ENCODE assay signal across 7 cellular contexts in the genomic region with DNA sequence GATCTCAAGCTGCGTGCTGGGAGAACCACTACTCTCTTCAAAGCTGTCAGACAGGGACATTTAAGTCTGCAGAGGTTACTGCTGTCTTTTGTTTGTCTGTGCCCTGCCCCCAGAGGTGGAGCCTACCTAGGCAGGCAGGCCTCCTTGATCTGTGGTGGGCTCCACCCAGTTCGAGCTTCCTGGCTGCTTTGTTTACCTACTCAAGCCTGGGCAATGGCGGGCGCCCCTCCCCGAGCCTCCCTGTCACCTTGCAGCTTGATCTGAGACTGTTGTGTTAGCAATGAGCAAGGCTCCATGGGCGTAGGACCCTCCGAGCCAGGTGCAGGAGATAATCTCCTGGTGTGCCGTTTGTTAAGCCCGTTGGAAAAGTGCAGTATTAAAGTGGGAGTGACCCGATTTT.
DNase-seq lines count a peak whose midpoint lies in the region; ATAC-seq and TF ChIP-seq lines count a peak whose summit lies in the region.
"Not testable (repeated sequence)": the region's sequence is repeated elsewhere in the genome, so short reads cannot be mapped to it uniquely, and the experiment has no call there.

No MANE protein-coding gene starts in this region.

- H3K36me3 ChIP-seq in HUES6 (ENCODE audit: control insufficient read depth, insufficient read depth, low read length); colonic mucosa; lower lobe of right lung; transverse colon: not testable (repeated sequence)

- peak overlapping the region; percentile 59 for H3K4me3 Mint-ChIP-seq in Calu3 (ENCODE audit: low read depth, unreplicated experiment)

- not testable (repeated sequence) for H3K27ac ChIP-seq in HUES6 (ENCODE audit: low read depth, low read length); colonic mucosa; lower lobe of right lung; transverse colon

- not testable (repeated sequence) for H3K9me3 Mint-ChIP-seq in Calu3 (ENCODE audit: low read depth, unreplicated experiment)

- ATAC-seq in lower lobe of right lung, result not testable (repeated sequence)

- CTCF ChIA-PET in Calu3 (lab: Charles Lee), result not testable (repeated sequence)

- peak; percentile 18 for DNase-seq in Calu3
- DNase-seq in NCI-H748 treated with DMSO at 0.1 percent for 48 hours (lab: John Stamatoyannopoulos, UW), result peak; percentile 54
- DNase-seq in SHP77 (lab: John Stamatoyannopoulos, UW), result peak; percentile 36 to 57
- DNase-seq in colonic mucosa, result peak; percentile 30
- DNase-seq in lower lobe of right lung, result peak; percentile 33
- peak; percentile 38 for DNase-seq in transverse colon

- H3K36me3 Mint-ChIP-seq in Calu3 (ENCODE audit: insufficient read depth, unreplicated experiment), result not testable (repeated sequence)

- TF ChIP-seq EP300 in transverse colon (IDR thresholded peaks at IDR 0.05; ENCODE audit: low read depth), result not testable (repeated sequence)

- not testable (repeated sequence) for H3K27me3 Mint-ChIP-seq in Calu3 (ENCODE audit: unreplicated experiment)

- H3K27me3 ChIP-seq in HUES6 (ENCODE audit: control insufficient read depth, insufficient read depth, low read length); colonic mucosa; lower lobe of right lung (ENCODE audit: low read depth); transverse colon: not testable (repeated sequence)

- H3K4me1 ChIP-seq in HUES6 (ENCODE audit: control insufficient read depth, insufficient read depth, low read length); colonic mucosa; lower lobe of right lung; transverse colon: not testable (repeated sequence)

- not testable (repeated sequence) for BruUV-seq in Calu3 (replicated peaks; lab: Mats Ljungman, UMichigan)

- H3K9me3 ChIP-seq in HUES6 (ENCODE audit: control insufficient read depth, insufficient read depth, low read depth, low read length); colonic mucosa; lower lobe of right lung; transverse colon: not testable (repeated sequence)

- TF ChIP-seq CTCF in Calu3 (IDR thresholded peaks at IDR 0.05; ENCODE audit: unreplicated experiment); colonic mucosa (IDR thresholded peaks at IDR 0.05); lower lobe of right lung (IDR thresholded peaks at IDR 0.05); transverse colon (IDR thresholded peaks at IDR 0.05): not testable (repeated sequence)

- not testable (repeated sequence) for TF ChIP-seq POLR2A in transverse colon (IDR thresholded peaks at IDR 0.05)

- not testable (repeated sequence) for H3K4me1 Mint-ChIP-seq in Calu3 (ENCODE audit: low read depth, unreplicated experiment)

- intact Hi-C loops in Calu3 (cut with micrococcal nuclease; ENCODE audit: unreplicated experiment); colonic mucosa (cut with DNase I); lower lobe of right lung (cut with DNase I); transverse colon (cut with DNase I; ENCODE audit: low total_unique reads): not testable (repeated sequence)

- not testable (repeated sequence) for H3K27ac Mint-ChIP-seq in Calu3 (ENCODE audit: unreplicated experiment)

- 80% methylated on average over 1 of the region's 10 CpGs; no CpG with 5 or more reads in 1 of the 2 donors for WGBS in transverse colon (ENCODE audit: low coverage in 1 of 2), 2 donors

- in situ Hi-C loops in transverse colon (cut with MboI; ENCODE audit: low pct_ligation_motif_present in 1 of 4, low pct_unique_long_range_greater_than_20kb in 1 of 4, low sequenced_read_pairs in 3 of 4), result not testable (repeated sequence)

- H3K9ac ChIP-seq in HUES6 (ENCODE audit: low read length); colonic mucosa (ENCODE audit: low read depth in 2 of 2, low read length in 2 of 2): not testable (repeated sequence)

- H3K4me3 ChIP-seq in HUES6 (ENCODE audit: low read depth, low read length), result peak overlapping the region; percentile 53
- not testable (repeated sequence) for H3K4me3 ChIP-seq in colonic mucosa, lower lobe of right lung
- peak overlapping the region in 3 of 4 donors; percentile 3 to 27 (median 11) for H3K4me3 ChIP-seq in transverse colon
